2 cellular contexts compared by ENCODE assay signal in genomic region chr6:56841751-56842150, GRCh38.
TF ChIP-seq lines count a peak whose summit lies in the region.

No MANE protein-coding gene starts in this region.

TF ChIP-seq in SK-N-SH treated with all-trans-retinoic acid at 6 μM for 48 hours, 23 proteins besides CTCF, POLR2A, EP300 and RAD21 (continued from another document):
- TF ChIP-seq PATZ1 (CRISPR knock-in tag; IDR thresholded peaks at IDR 0.05; ENCODE audit: borderline replicate concordance) (no peak), TCF4 (CRISPR knock-in tag; IDR thresholded peaks at IDR 0.05; ENCODE audit: borderline replicate concordance) (no peak), CSRNP3 (CRISPR knock-in tag; IDR thresholded peaks at IDR 0.05) (no peak), SNAI2 (CRISPR knock-in tag; IDR thresholded peaks at IDR 0.05) (no peak), ZNF8 (CRISPR knock-in tag; IDR thresholded peaks at IDR 0.05) (no peak), POU6F1 (CRISPR knock-in tag; IDR thresholded peaks at IDR 0.05; ENCODE audit: borderline replicate concordance, low read depth) (no peak)

TF ChIP-seq in K562, 482 proteins besides CTCF, POLR2A, EP300 and RAD21 (continued from another document):
- TF ChIP-seq CBX2 (IDR thresholded peaks at IDR 0.05; ENCODE audit: insufficient read depth, low read length, poor library complexity, severe bottlenecking) (peak; percentile 36), ZNF436 (CRISPR knock-in tag; IDR thresholded peaks at IDR 0.05) (no peak), HMG20A (CRISPR knock-in tag; conservative IDR thresholded peaks at IDR 0.05) (no peak), CAMTA2 (CRISPR knock-in tag; conservative IDR thresholded peaks at IDR 0.05) (no peak), ZBTB12 (CRISPR knock-in tag; IDR thresholded peaks at IDR 0.05) (no peak), GATAD2B (IDR thresholded peaks at IDR 0.05; ENCODE audit: borderline replicate concordance) (no peak)
TF ChIP-seq in K562: peak in this region for 2.
